1 cellular context compared by ENCODE assay signal in the genomic region with DNA sequence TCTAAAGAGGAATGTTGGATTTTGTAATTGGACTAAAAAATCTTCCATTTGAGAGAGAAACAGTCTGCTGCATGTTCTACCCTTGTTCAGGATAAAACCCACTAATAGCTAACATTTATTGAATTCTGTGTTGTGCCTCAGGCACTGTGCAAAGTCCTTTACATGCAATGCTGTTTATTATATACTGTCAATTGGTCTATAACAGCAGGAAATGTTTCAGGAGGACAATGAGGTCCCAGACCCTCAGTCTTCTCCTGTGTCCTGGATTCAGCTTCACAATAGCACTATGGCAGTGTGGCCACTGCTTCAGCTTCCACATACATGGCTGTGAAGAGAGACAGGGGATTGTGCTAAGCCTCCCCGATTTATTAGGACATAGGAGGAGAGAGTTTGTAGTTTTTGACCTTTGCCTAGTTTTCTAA.
TF ChIP-seq lines count a peak whose summit lies in the region.

No MANE protein-coding gene starts in this region.

TF ChIP-seq in GM12878, 131 proteins besides CTCF, POLR2A, EP300 and RAD21:
- TF ChIP-seq HDAC6 (IDR thresholded peaks at IDR 0.05; ENCODE audit: unreplicated experiment) (no peak), ZNF384 (IDR thresholded peaks at IDR 0.05; ENCODE audit: borderline replicate concordance, low read depth, low read length) (no peak), CBX3 (IDR thresholded peaks at IDR 0.05; ENCODE audit: borderline replicate concordance, low read depth) (no peak), SUZ12 (IDR thresholded peaks at IDR 0.05; ENCODE audit: unreplicated experiment) (no peak), PAX5 (IDR thresholded peaks at IDR 0.05; ENCODE audit: borderline replicate concordance, low read depth, low read length) (no peak), TCF7 (IDR thresholded peaks at IDR 0.05; ENCODE audit: borderline replicate concordance) (no peak), YY1 (IDR thresholded peaks at IDR 0.05; ENCODE audit: low read depth, low read length) (no peak), BMI1 (IDR thresholded peaks at IDR 0.05; ENCODE audit: borderline replicate concordance) (no peak), CEBPB (IDR thresholded peaks at IDR 0.05; ENCODE audit: borderline replicate concordance in 1 of 2, low read depth in 2 of 2, low read length in 2 of 2) (no peak), NRF1 (conservative IDR thresholded peaks at IDR 0.05; ENCODE audit: low read depth, low read length) (no peak), WRNIP1 (IDR thresholded peaks at IDR 0.05; ENCODE audit: borderline replicate concordance, low read depth, low read length) (no peak), MLLT1 (IDR thresholded peaks at IDR 0.05) (no peak), E4F1 (IDR thresholded peaks at IDR 0.05; ENCODE audit: borderline replicate concordance, partially characterized antibody) (no peak), EGR1 (IDR thresholded peaks at IDR 0.05; ENCODE audit: borderline replicate concordance in 1 of 2, low read depth in 2 of 2, low read length in 2 of 2) (no peak)
- TF ChIP-seq, protein P1, sequence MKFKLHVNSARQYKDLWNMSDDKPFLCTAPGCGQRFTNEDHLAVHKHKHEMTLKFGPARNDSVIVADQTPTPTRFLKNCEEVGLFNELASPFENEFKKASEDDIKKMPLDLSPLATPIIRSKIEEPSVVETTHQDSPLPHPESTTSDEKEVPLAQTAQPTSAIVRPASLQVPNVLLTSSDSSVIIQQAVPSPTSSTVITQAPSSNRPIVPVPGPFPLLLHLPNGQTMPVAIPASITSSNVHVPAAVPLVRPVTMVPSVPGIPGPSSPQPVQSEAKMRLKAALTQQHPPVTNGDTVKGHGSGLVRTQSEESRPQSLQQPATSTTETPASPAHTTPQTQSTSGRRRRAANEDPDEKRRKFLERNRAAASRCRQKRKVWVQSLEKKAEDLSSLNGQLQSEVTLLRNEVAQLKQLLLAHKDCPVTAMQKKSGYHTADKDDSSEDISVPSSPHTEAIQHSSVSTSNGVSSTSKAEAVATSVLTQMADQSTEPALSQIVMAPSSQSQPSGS (IDR thresholded peaks at IDR 0.05; ENCODE audit: low read length) = no peak
- TF ChIP-seq, protein P2, sequence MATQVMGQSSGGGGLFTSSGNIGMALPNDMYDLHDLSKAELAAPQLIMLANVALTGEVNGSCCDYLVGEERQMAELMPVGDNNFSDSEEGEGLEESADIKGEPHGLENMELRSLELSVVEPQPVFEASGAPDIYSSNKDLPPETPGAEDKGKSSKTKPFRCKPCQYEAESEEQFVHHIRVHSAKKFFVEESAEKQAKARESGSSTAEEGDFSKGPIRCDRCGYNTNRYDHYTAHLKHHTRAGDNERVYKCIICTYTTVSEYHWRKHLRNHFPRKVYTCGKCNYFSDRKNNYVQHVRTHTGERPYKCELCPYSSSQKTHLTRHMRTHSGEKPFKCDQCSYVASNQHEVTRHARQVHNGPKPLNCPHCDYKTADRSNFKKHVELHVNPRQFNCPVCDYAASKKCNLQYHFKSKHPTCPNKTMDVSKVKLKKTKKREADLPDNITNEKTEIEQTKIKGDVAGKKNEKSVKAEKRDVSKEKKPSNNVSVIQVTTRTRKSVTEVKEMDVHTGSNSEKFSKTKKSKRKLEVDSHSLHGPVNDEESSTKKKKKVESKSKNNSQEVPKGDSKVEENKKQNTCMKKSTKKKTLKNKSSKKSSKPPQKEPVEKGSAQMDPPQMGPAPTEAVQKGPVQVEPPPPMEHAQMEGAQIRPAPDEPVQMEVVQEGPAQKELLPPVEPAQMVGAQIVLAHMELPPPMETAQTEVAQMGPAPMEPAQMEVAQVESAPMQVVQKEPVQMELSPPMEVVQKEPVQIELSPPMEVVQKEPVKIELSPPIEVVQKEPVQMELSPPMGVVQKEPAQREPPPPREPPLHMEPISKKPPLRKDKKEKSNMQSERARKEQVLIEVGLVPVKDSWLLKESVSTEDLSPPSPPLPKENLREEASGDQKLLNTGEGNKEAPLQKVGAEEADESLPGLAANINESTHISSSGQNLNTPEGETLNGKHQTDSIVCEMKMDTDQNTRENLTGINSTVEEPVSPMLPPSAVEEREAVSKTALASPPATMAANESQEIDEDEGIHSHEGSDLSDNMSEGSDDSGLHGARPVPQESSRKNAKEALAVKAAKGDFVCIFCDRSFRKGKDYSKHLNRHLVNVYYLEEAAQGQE (IDR thresholded peaks at IDR 0.05; ENCODE audit: low read depth, low read length) = no peak
TF ChIP-seq in GM12878: peak in this region for 0.
